ENCODE assay signal across 15 cellular contexts in genomic region chr2:135174802-135175093, GRCh38.
DNase-seq lines count a peak whose midpoint lies in the region; ATAC-seq and TF ChIP-seq lines count a peak whose summit lies in the region.
"Had no signal": no experiment of that assay in that cellular context is flagged by ENCODE, and none has a peak within 500 bp of the region (broad histone marks: within the 10 kb centered on the region; RNA-seq: fewer than 3 reads in every experiment).

No MANE protein-coding gene starts in this region.

- no peak for TF ChIP-seq CTCF in dorsolateral prefrontal cortex (IDR thresholded peaks at IDR 0.05 in 54 of 56, conservative IDR thresholded peaks at IDR 0.05 in 2 of 56; ENCODE audit: low read depth in 1 of 56, partially characterized antibody in 56 of 56)

- no peaks in the 10 kb centered on the region for H3K4me1 ChIP-seq in right cardiac atrium (ENCODE audit: control insufficient read depth, insufficient read depth, low read length)
- H3K4me1 ChIP-seq: BE2C had no signal

- 91% methylated on average over 6 of the region's 6 CpGs for WGBS in right cardiac atrium

- H3K4me3 ChIP-seq in right cardiac atrium (ENCODE audit: low read length) (no peak overlapping the region), dorsolateral prefrontal cortex (no peak overlapping the region)
- H3K4me3 ChIP-seq: GM23248 had no signal

- ATAC-seq in right cardiac atrium (peak; percentile 26 to 40), GM21717 (IDR thresholded peaks at IDR 0.05; ENCODE audit: unreplicated experiment) (no peak)
- ATAC-seq: HCT116 had no signal

- H3K27me3 ChIP-seq in right cardiac atrium (ENCODE audit: control insufficient read depth, insufficient read depth): no peaks in the 10 kb centered on the region
- no peaks in the 10 kb centered on the region for H3K27me3 ChIP-seq in dorsolateral prefrontal cortex
- H3K27me3 ChIP-seq: BE2C had no signal

- no peaks in the 10 kb centered on the region for H3K9me3 ChIP-seq in right cardiac atrium (ENCODE audit: control insufficient read depth, low read length)
- H3K9me3 ChIP-seq: BE2C had no signal

- DNase-seq in right cardiac atrium: no peak
- no peak for DNase-seq in cardiac septum (ENCODE audit: low spot score)
- DNase-seq in dorsolateral prefrontal cortex: peak in 6 of 10 donors; percentile 43 to 72 (median 53)
- no peak for DNase-seq in MV-4-11 (lab: John Stamatoyannopoulos, UW)
- no peak for DNase-seq in HK-2 (ENCODE audit: unreplicated experiment)
- DNase-seq: 8988T; BE2C; C1 segment of cervical spinal cord; CD4-positive, CD25-positive, alpha-beta regulatory T cell; CD8-positive, alpha-beta memory T cell; GM23248; HFFc6 had no signal

- H3K27ac ChIP-seq in right cardiac atrium (ENCODE audit: low read length) (no peak overlapping the region), dorsolateral prefrontal cortex (peak overlapping the region in 56 of 59 donors; percentile 12 to 92 (median 73)), temporal lobe (ENCODE audit: low read depth, low read length) (peak overlapping the region; percentile 72)
- H3K27ac ChIP-seq: GM23248 had no signal

- intact Hi-C loops in right cardiac atrium (cut with DNase I): no loop called here
- intact Hi-C loops in cardiac septum (cut with DNase I): no loop called here
- intact Hi-C loops in dorsolateral prefrontal cortex (cut with DNase I): no loop called here

Comparison
In these comparisons a context has a peak if more than half of its experiments do, and no peak if none do; other contexts are left out.
1. DNase-seq: peak in dorsolateral prefrontal cortex (6 of 10); none in right cardiac atrium (0 of 3), cardiac septum (single experiment), MV-4-11 (single experiment) and HK-2 (single experiment).